11 cellular contexts compared by ENCODE assay signal in genomic region chr6:24856246-24856599, GRCh38. TPM values are rescaled to one million over a fixed set of nuclear protein-coding genes. Genes with fewer than 3 reads are reported as not detected.
DNase-seq lines count a peak whose midpoint lies in the region; ATAC-seq and TF ChIP-seq lines count a peak whose summit lies in the region.
"Had no signal": no experiment of that assay in that cellular context is flagged by ENCODE, and none has a peak within 500 bp of the region (broad histone marks: within the 10 kb centered on the region; RNA-seq: fewer than 3 reads in every experiment).

No MANE protein-coding gene starts in this region.

- no peak overlapping the region for H3K4me3 Mint-ChIP-seq in T-helper 1 cell treated with Interleukin-12 subunit alpha and Interleukin-12 subunit beta and Interleukin-4 antibody, amounts not matched to agents 30 μg/mL and 1 μg/mL, for 36 hours
- H3K4me3 Mint-ChIP-seq in activated naive CD8-positive, alpha-beta T cell treated with anti-CD3 and anti-CD28 coated beads for 36 hours: peak overlapping the region; percentile 43
- H3K4me3 Mint-ChIP-seq in nephron: peak overlapping the region in 2 of 3 experiments; percentile 12 to 29

- H3K4me2 ChIP-seq in Karpas-422 (ENCODE audit: low read depth, low read length, poor library complexity, severe bottlenecking): peak overlapping the region; percentile 10
- H3K4me2 ChIP-seq: smooth muscle cell had no signal

- peaks cover 17% of the 10 kb centered on the region for H3K79me2 ChIP-seq in Karpas-422 (ENCODE audit: low read length)

- no peaks in the 10 kb centered on the region for H3K9me2 ChIP-seq in Karpas-422 (replicated peaks; ENCODE audit: insufficient read depth, low read length)

- H3K9me3 ChIP-seq in Karpas-422 (ENCODE audit: low read length) (no peaks in the 10 kb centered on the region), vagina (no peaks in the 10 kb centered on the region)

- intact Hi-C loops in vagina (cut with DNase I): loop anchor here (5.0 kb wide), 1 partner anchor 216 kb away; no protein-coding TSS in a partner anchor

- H3K27ac ChIP-seq in Karpas-422 (ENCODE audit: low read length): peak overlapping the region; percentile 93
- H3K27ac ChIP-seq in vagina: no peak overlapping the region
- H3K27ac ChIP-seq: SK-N-MC had no signal

- H3K4me3 ChIP-seq in Karpas-422 (ENCODE audit: low read length) (no peak overlapping the region), vagina (no peak overlapping the region)
- H3K4me3 ChIP-seq: smooth muscle cell had no signal

- H3K27me3 ChIP-seq in Karpas-422 (ENCODE audit: low read length): no peaks in the 10 kb centered on the region
- no peaks in the 10 kb centered on the region for H3K27me3 ChIP-seq in vagina

- no peaks in the 10 kb centered on the region for H4K20me1 ChIP-seq in Karpas-422 (ENCODE audit: insufficient read depth, low read depth, low read length)

- DNase-seq in T-helper 1 cell (no peak), Karpas-422 (no peak), putamen (ENCODE audit: low spot score) (no peak), vagina (ENCODE audit: extremely low spot score in 2 of 2) (no peak)
- DNase-seq in activated naive CD8-positive, alpha-beta T cell treated with anti-CD3 and anti-CD28 coated beads for 36 hours: no peak

- H3K27ac Mint-ChIP-seq in T-helper 1 cell treated with Interleukin-12 subunit alpha and Interleukin-12 subunit beta and Interleukin-4 antibody, amounts not matched to agents 30 μg/mL and 1 μg/mL, for 36 hours: peak overlapping the region; percentile 92
- H3K27ac Mint-ChIP-seq in activated naive CD8-positive, alpha-beta T cell treated with anti-CD3 and anti-CD28 coated beads for 36 hours: peak overlapping the region; percentile 89
- peak overlapping the region; percentile 19 to 63 (median 60) for H3K27ac Mint-ChIP-seq in nephron

- H3K4me1 Mint-ChIP-seq in T-helper 1 cell treated with Interleukin-12 subunit alpha and Interleukin-12 subunit beta and Interleukin-4 antibody, amounts not matched to agents 30 μg/mL and 1 μg/mL, for 36 hours (ENCODE audit: low read depth): peaks cover 56% of the 10 kb centered on the region
- H3K4me1 Mint-ChIP-seq in activated naive CD8-positive, alpha-beta T cell treated with anti-CD3 and anti-CD28 coated beads for 36 hours: peaks cover 64% of the 10 kb centered on the region
- peaks cover 32% of the 10 kb centered on the region for H3K4me1 Mint-ChIP-seq in nephron

- ATAC-seq in GM21529 (IDR thresholded peaks at IDR 0.05; ENCODE audit: unreplicated experiment): no peak

- peaks cover 63% of the 10 kb centered on the region for H3K36me3 Mint-ChIP-seq in T-helper 1 cell treated with Interleukin-12 subunit alpha and Interleukin-12 subunit beta and Interleukin-4 antibody, amounts not matched to agents 30 μg/mL and 1 μg/mL, for 36 hours (ENCODE audit: low read depth)
- peaks cover 55% of the 10 kb centered on the region for H3K36me3 Mint-ChIP-seq in activated naive CD8-positive, alpha-beta T cell treated with anti-CD3 and anti-CD28 coated beads for 36 hours
- H3K36me3 Mint-ChIP-seq in nephron (ENCODE audit: low read depth): peaks cover 3% of the 10 kb centered on the region

- H3K36me3 ChIP-seq in Karpas-422 (ENCODE audit: insufficient read depth, low read length): peaks cover 71% of the 10 kb centered on the region
- peaks cover 0 to 43% of the 10 kb centered on the region in 2 donors for H3K36me3 ChIP-seq in vagina

- peak in 2 of 3 experiments; percentile 28 for TF ChIP-seq CTCF in nephron (IDR thresholded peaks at IDR 0.05; ENCODE audit: unreplicated experiment in 3 of 3)
- TF ChIP-seq CTCF in vagina (IDR thresholded peaks at IDR 0.05): no peak

- H3K27me3 Mint-ChIP-seq in T-helper 1 cell treated with Interleukin-12 subunit alpha and Interleukin-12 subunit beta and Interleukin-4 antibody, amounts not matched to agents 30 μg/mL and 1 μg/mL, for 36 hours (ENCODE audit: low read depth): no peaks in the 10 kb centered on the region
- no peaks in the 10 kb centered on the region for H3K27me3 Mint-ChIP-seq in activated naive CD8-positive, alpha-beta T cell treated with anti-CD3 and anti-CD28 coated beads for 36 hours
- H3K27me3 Mint-ChIP-seq in nephron (ENCODE audit: low read depth): no peaks in the 10 kb centered on the region

- no peak overlapping the region for H2AFZ ChIP-seq in Karpas-422 (ENCODE audit: low read length)

- H3K9ac ChIP-seq in Karpas-422 (ENCODE audit: low read length): peak overlapping the region; percentile 26; the same call in 1 of the 2 replicates

- TF ChIP-seq POLR2A in vagina (IDR thresholded peaks at IDR 0.05): no peak

- H3K4me1 ChIP-seq in Karpas-422 (ENCODE audit: low read length) (peaks cover 65% of the 10 kb centered on the region), vagina (peaks cover 29% of the 10 kb centered on the region)

- no peaks in the 10 kb centered on the region for H3K9me3 Mint-ChIP-seq in T-helper 1 cell treated with Interleukin-12 subunit alpha and Interleukin-12 subunit beta and Interleukin-4 antibody, amounts not matched to agents 30 μg/mL and 1 μg/mL, for 36 hours
- H3K9me3 Mint-ChIP-seq in activated naive CD8-positive, alpha-beta T cell treated with anti-CD3 and anti-CD28 coated beads for 36 hours: no peaks in the 10 kb centered on the region
- no peaks in the 10 kb centered on the region for H3K9me3 Mint-ChIP-seq in nephron

RNA-seq across cellular contexts. Expression of gene ARMH2, which starts 57.5 kb away (rescaled TPM):
- not detected in 2 replicates for total RNA-seq in Karpas-422 (2014; rRNA removed; shearing (Covaris generic); ENCODE audit: low replicate concordance)
- total RNA-seq in activated naive CD8-positive, alpha-beta T cell treated with anti-CD3 and anti-CD28 coated beads for 36 hours: not detected
- total RNA-seq in vagina: not detected
- total RNA-seq: smooth muscle cell, temporal lobe had no signal

Comparison
In these comparisons a context has a peak if more than half of its experiments do, and no peak if none do; other contexts are left out.
1. CTCF ChIP-seq: peak in nephron (2 of 3); none in vagina (0 of 3).
2. Peak in every context shown above with its lines, with median percentiles within 50 percentile points of each other: H3K27ac Mint-ChIP-seq.